In the genomic region with DNA sequence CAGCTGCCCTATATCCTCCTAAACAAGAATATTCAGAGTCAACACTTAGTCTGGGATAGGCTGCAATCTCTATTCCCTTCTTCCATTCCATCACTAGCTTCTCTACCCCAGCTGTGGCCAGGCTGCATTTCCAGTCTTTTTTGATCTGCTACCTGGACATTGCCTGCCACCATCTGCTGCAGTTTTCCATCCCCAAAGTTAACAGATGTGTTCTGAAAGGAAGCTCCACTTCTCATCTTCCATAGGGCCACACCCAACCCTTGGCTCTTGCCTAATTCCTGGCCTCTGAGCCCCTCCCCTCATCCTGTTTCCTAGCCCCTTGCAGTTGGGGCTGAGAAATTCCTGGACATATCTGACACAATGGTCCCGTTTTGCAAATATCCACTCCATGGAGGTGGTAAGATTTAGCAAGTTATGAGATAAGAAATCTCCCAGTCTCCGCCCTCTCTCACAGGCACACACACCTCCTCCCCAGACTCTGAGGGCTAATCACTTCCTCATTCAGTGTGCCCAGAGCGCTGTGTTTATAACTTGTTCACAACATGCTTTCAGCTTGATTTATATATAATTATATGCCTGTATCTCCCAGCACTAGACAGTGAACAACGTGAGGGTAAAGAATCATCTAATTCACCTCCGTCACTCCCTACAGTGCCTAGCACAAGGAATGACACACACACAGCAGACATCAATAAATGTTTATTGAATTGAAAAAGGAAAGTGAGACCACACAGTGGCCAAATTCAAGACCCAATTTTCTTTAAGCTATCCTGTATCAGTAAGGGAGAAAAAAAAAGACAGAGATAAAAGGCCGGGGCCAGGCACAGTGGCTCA, we compare ENCODE assay signal across 16 cellular contexts. TPM values are rescaled to one million over a fixed set of nuclear protein-coding genes. Genes with fewer than 3 reads are reported as not detected.
DNase-seq lines count a peak whose midpoint lies in the region; ATAC-seq and TF ChIP-seq lines count a peak whose summit lies in the region.
"Had no signal": no experiment of that assay in that cellular context is flagged by ENCODE, and none has a peak within 500 bp of the region (broad histone marks: within the 10 kb centered on the region; RNA-seq: fewer than 3 reads in every experiment).

No MANE protein-coding gene starts in this region.

- intact Hi-C loops in esophagus muscularis mucosa (cut with DNase I): no loop called here

- H3K9me3 ChIP-seq in esophagus muscularis mucosa: no peaks in the 10 kb centered on the region
- H3K9me3 ChIP-seq: breast epithelium, MG63, neutrophil had no signal

- H3K36me3 ChIP-seq in esophagus muscularis mucosa: peaks cover 0 to 4% (median under 1%) of the 10 kb centered on the region in 4 donors
- H3K36me3 ChIP-seq: BLaER1, breast epithelium, MG63 had no signal

- peak; percentile 18 for DNase-seq in GF-D8 (lab: John Stamatoyannopoulos, UW)
- DNase-seq in NCI-H2171 (lab: John Stamatoyannopoulos, UW): peak; percentile 24
- DNase-seq in glutamatergic neuron: no peak
- DNase-seq in esophagus muscularis mucosa (ENCODE audit: extremely low spot score): no peak
- no peak for DNase-seq in iPS-NIHi7 (ENCODE audit: extremely low spot score)
- DNase-seq in SKM-1 (lab: John Stamatoyannopoulos, UW; ENCODE audit: unreplicated experiment): no peak
- DNase-seq: activated T-cell treated with anti-CD3 and anti-CD28 coated beads, Interleukin-2, amount 50 U/mL, for 4 hours; MG63; PC-3; stimulated activated naive CD4-positive, alpha-beta T cell had no signal

- no peak for TF ChIP-seq EP300 in esophagus muscularis mucosa (IDR thresholded peaks at IDR 0.05)

- H3K27ac ChIP-seq in esophagus muscularis mucosa (replicated peaks in 1 of 4): no peak overlapping the region
- H3K27ac ChIP-seq: BLaER1, breast epithelium, epithelial cell of prostate, neutrophil had no signal

- H3K4me3 ChIP-seq in esophagus muscularis mucosa: no peak overlapping the region
- H3K4me3 ChIP-seq: BLaER1, breast epithelium, MG63 had no signal

- H3K4me3 Mint-ChIP-seq in glutamatergic neuron (ENCODE audit: unreplicated experiment): no peak overlapping the region
- H3K4me3 Mint-ChIP-seq: activated T-cell treated with anti-CD3 and anti-CD28 coated beads, Interleukin-2, amount 50 U/mL, for 4 hours had no signal

- H3K27me3 Mint-ChIP-seq in glutamatergic neuron (ENCODE audit: unreplicated experiment): peaks cover 7% of the 10 kb centered on the region

- peaks cover 0 to 17% (median 2%) of the 10 kb centered on the region in 4 donors for H3K27me3 ChIP-seq in esophagus muscularis mucosa
- H3K27me3 ChIP-seq: breast epithelium, MG63 had no signal

- H3K36me3 Mint-ChIP-seq in glutamatergic neuron (ENCODE audit: unreplicated experiment): no peaks in the 10 kb centered on the region

- peaks cover 8% of the 10 kb centered on the region for H3K4me1 Mint-ChIP-seq in glutamatergic neuron (ENCODE audit: low read depth, unreplicated experiment)

- peak overlapping the region; percentile 23 for H3K27ac Mint-ChIP-seq in glutamatergic neuron (ENCODE audit: unreplicated experiment)

- no peak for TF ChIP-seq CTCF in glutamatergic neuron (IDR thresholded peaks at IDR 0.05; ENCODE audit: partially characterized antibody, unreplicated experiment)
- no peak for TF ChIP-seq CTCF in esophagus muscularis mucosa (IDR thresholded peaks at IDR 0.05)

- ATAC-seq in GM21723 (IDR thresholded peaks at IDR 0.05; ENCODE audit: unreplicated experiment) (peak; percentile 67), HG02885 (IDR thresholded peaks at IDR 0.05; ENCODE audit: poor library complexity, unreplicated experiment) (no peak)
- ATAC-seq: activated T-cell treated with anti-CD3 and anti-CD28 coated beads, Interleukin-2, amount 50 U/mL, for 4 hours; PC-3 had no signal

- 70% methylated on average over 6 of the region's 6 CpGs for WGBS in esophagus muscularis mucosa

- H3K4me1 ChIP-seq in esophagus muscularis mucosa: peaks cover 12 to 15% (median 15%) of the 10 kb centered on the region in 4 donors
- H3K4me1 ChIP-seq: BLaER1, breast epithelium had no signal

- H3K9me3 Mint-ChIP-seq in glutamatergic neuron (ENCODE audit: unreplicated experiment): peaks cover 2% of the 10 kb centered on the region
- H3K9me3 Mint-ChIP-seq: activated T-cell treated with anti-CD3 and anti-CD28 coated beads, Interleukin-2, amount 50 U/mL, for 4 hours had no signal

- TF ChIP-seq POLR2A in esophagus muscularis mucosa (IDR thresholded peaks at IDR 0.05; ENCODE audit: low read depth): no peak

RNA-seq across cellular contexts. Expression of gene SMUG1, which starts 13.4 kb away (rescaled TPM):
- total RNA-seq in glutamatergic neuron (ENCODE audit: unreplicated experiment) (39.3 TPM), esophagus muscularis mucosa (10 to 100 TPM; 28.0 to 37.2 (median 30.8) TPM)

Comparison
In these comparisons a context has a peak if more than half of its experiments do, and no peak if none do; other contexts are left out.
1. DNase-seq: peak in GF-D8 (single experiment) and NCI-H2171 (single experiment); none in glutamatergic neuron (single experiment), esophagus muscularis mucosa (single experiment), iPS-NIHi7 (single experiment) and SKM-1 (single experiment).